ENCODE assay signal across 1 cellular context in genomic region chr16:85844786-85845185, GRCh38.
TF ChIP-seq lines count a peak whose summit lies in the region.

No MANE protein-coding gene starts in this region.

TF ChIP-seq in HepG2, 621 proteins besides CTCF, POLR2A, EP300 and RAD21 (continued from another document and continues in another):
- TF ChIP-seq ZBTB49 (CRISPR knock-in tag; IDR thresholded peaks at IDR 0.05; ENCODE audit: borderline replicate concordance) (no peak), CBFB (CRISPR knock-in tag; IDR thresholded peaks at IDR 0.05) (no peak), ZIK1 (CRISPR knock-in tag; IDR thresholded peaks at IDR 0.05; ENCODE audit: borderline replicate concordance, low read depth) (no peak), SMAD1 (CRISPR knock-in tag; IDR thresholded peaks at IDR 0.05; ENCODE audit: borderline replicate concordance, low read depth) (no peak), ZNF143 (CRISPR knock-in tag; IDR thresholded peaks at IDR 0.05) (no peak), ZNF33A (CRISPR knock-in tag; IDR thresholded peaks at IDR 0.05; ENCODE audit: borderline replicate concordance) (no peak), SALL1 (CRISPR knock-in tag; IDR thresholded peaks at IDR 0.05) (peak; percentile 96), ZMAT5 (CRISPR knock-in tag; IDR thresholded peaks at IDR 0.05; ENCODE audit: borderline replicate concordance, low read depth) (no peak), ZNF205 (CRISPR knock-in tag; IDR thresholded peaks at IDR 0.05) (no peak), KLF6 (CRISPR knock-in tag; IDR thresholded peaks at IDR 0.05) (no peak), ZBTB4 (CRISPR knock-in tag; IDR thresholded peaks at IDR 0.05; ENCODE audit: borderline replicate concordance) (no peak), RAD51 (IDR thresholded peaks at IDR 0.05; ENCODE audit: borderline replicate concordance) (no peak), NKX3-1 (CRISPR knock-in tag; IDR thresholded peaks at IDR 0.05) (no peak), ZNF781 (CRISPR knock-in tag; IDR thresholded peaks at IDR 0.05; ENCODE audit: borderline replicate concordance, not compliant biosample characterization) (no peak), ETV6 (CRISPR knock-in tag; conservative IDR thresholded peaks at IDR 0.05) (no peak), ZFP36L2 (CRISPR knock-in tag; IDR thresholded peaks at IDR 0.05) (no peak), HNRNPH1 (optimal IDR thresholded peaks at IDR 0.05; ENCODE audit: low read depth, low read length) (no peak), ZNF382 (CRISPR knock-in tag; IDR thresholded peaks at IDR 0.05; ENCODE audit: borderline replicate concordance) (no peak), ZNF431 (CRISPR knock-in tag; IDR thresholded peaks at IDR 0.05; ENCODE audit: borderline replicate concordance, low read depth) (no peak), BCL3 (CRISPR knock-in tag; IDR thresholded peaks at IDR 0.05) (no peak), ZNF101 (CRISPR knock-in tag; IDR thresholded peaks at IDR 0.05; ENCODE audit: borderline replicate concordance, low read depth) (no peak), KDM5B (CRISPR knock-in tag; IDR thresholded peaks at IDR 0.05; ENCODE audit: borderline replicate concordance) (no peak), ARNT (IDR thresholded peaks at IDR 0.05) (no peak), FOXM1 (CRISPR knock-in tag; IDR thresholded peaks at IDR 0.05) (no peak), THRA (CRISPR knock-in tag; IDR thresholded peaks at IDR 0.05; ENCODE audit: borderline replicate concordance) (peak; percentile 44; the same call in 1 of the 2 replicates), SNAPC5 (CRISPR knock-in tag; IDR thresholded peaks at IDR 0.05; ENCODE audit: borderline replicate concordance) (no peak), ZNF580 (CRISPR knock-in tag; IDR thresholded peaks at IDR 0.05; ENCODE audit: borderline replicate concordance, low read depth) (no peak), RARA (CRISPR knock-in tag; IDR thresholded peaks at IDR 0.05) (peak; percentile 93), RNF219 (CRISPR knock-in tag; IDR thresholded peaks at IDR 0.05) (no peak), ZNF180 (CRISPR knock-in tag; IDR thresholded peaks at IDR 0.05; ENCODE audit: borderline replicate concordance, low read depth) (no peak), NAIF1 (CRISPR knock-in tag; IDR thresholded peaks at IDR 0.05; ENCODE audit: borderline replicate concordance) (no peak), FUBP1 (CRISPR knock-in tag; IDR thresholded peaks at IDR 0.05; ENCODE audit: borderline replicate concordance) (no peak), ZNF724P (CRISPR knock-in tag; IDR thresholded peaks at IDR 0.05; ENCODE audit: borderline replicate concordance) (no peak), ZNF775 (CRISPR knock-in tag; IDR thresholded peaks at IDR 0.05; ENCODE audit: borderline replicate concordance) (no peak), ZNF510 (CRISPR knock-in tag; IDR thresholded peaks at IDR 0.05; ENCODE audit: low read depth) (no peak), MYPOP (CRISPR knock-in tag; IDR thresholded peaks at IDR 0.05) (no peak), CC2D1A (CRISPR knock-in tag; IDR thresholded peaks at IDR 0.05) (no peak), HMGXB3 (CRISPR knock-in tag; IDR thresholded peaks at IDR 0.05; ENCODE audit: borderline replicate concordance) (no peak), ZNF333 (CRISPR knock-in tag; IDR thresholded peaks at IDR 0.05; ENCODE audit: borderline replicate concordance) (no peak), RARG (CRISPR knock-in tag; IDR thresholded peaks at IDR 0.05; ENCODE audit: low read depth) (no peak), SIN3B (IDR thresholded peaks at IDR 0.05; ENCODE audit: low read length) (no peak), TEAD2 (CRISPR knock-in tag; IDR thresholded peaks at IDR 0.05) (no peak)
